ENCODE assay signal across 16 cellular contexts in genomic region chr10:46297406-46298204, GRCh38. TPM values are rescaled to one million over a fixed set of nuclear protein-coding genes. Genes with fewer than 3 reads are reported as not detected.
DNase-seq lines count a peak whose midpoint lies in the region; ATAC-seq lines count a peak whose summit lies in the region.
"Had no signal": no experiment of that assay in that cellular context is flagged by ENCODE, and none has a peak within 500 bp of the region (broad histone marks: within the 10 kb centered on the region; RNA-seq: fewer than 3 reads in every experiment).

No MANE protein-coding gene starts in this region.

- peak overlapping the region; percentile 81 for H3K27ac Mint-ChIP-seq in T-helper 17 cell
- no peak overlapping the region for H3K27ac Mint-ChIP-seq in activated naive CD8-positive, alpha-beta T cell treated with anti-CD3 and anti-CD28 coated beads, Interleukin-2, amount 50 U/mL, for 24 hours
- H3K27ac Mint-ChIP-seq in stimulated activated naive CD8-positive, alpha-beta T cell treated with anti-CD3 and anti-CD28 coated beads, Interleukin-15, Interleukin-2, amounts not matched to agents 100 ng/mL and 50 ng/mL, for 24 hours = peak overlapping the region; percentile 6
- H3K27ac Mint-ChIP-seq: dendritic cell treated with granulocyte-macrophage colony-stimulating factor and Interleukin-4, amounts not matched to agents 40 ng/mL and 50 ng/mL, for 4 days; natural killer cell treated with Interleukin-12 subunit alpha and Interleukin-12 subunit beta and Interleukin-15 and Interleukin-18, amount 100 ng/mL, for 72 hours had no signal

- peaks cover 9% of the 10 kb centered on the region for H3K36me3 Mint-ChIP-seq in T-helper 17 cell (ENCODE audit: low read depth)
- H3K36me3 Mint-ChIP-seq in activated naive CD8-positive, alpha-beta T cell treated with anti-CD3 and anti-CD28 coated beads, Interleukin-2, amount 50 U/mL, for 24 hours (ENCODE audit: low read depth) = no peaks in the 10 kb centered on the region
- H3K36me3 Mint-ChIP-seq in stimulated activated naive CD8-positive, alpha-beta T cell treated with anti-CD3 and anti-CD28 coated beads, Interleukin-15, Interleukin-2, amounts not matched to agents 100 ng/mL and 50 ng/mL, for 24 hours (ENCODE audit: low read depth) = no peaks in the 10 kb centered on the region
- H3K36me3 Mint-ChIP-seq: natural killer cell treated with Interleukin-12 subunit alpha and Interleukin-12 subunit beta and Interleukin-15 and Interleukin-18, amount 100 ng/mL, for 72 hours had no signal

- peaks cover 20% of the 10 kb centered on the region for H3K4me1 ChIP-seq in effector memory CD4-positive, alpha-beta T cell (ENCODE audit: control insufficient read depth, insufficient read depth, low read length, poor library complexity, severe bottlenecking)

- H3K27me3 Mint-ChIP-seq in T-helper 17 cell = peaks cover 8% of the 10 kb centered on the region
- no peaks in the 10 kb centered on the region for H3K27me3 Mint-ChIP-seq in activated naive CD8-positive, alpha-beta T cell treated with anti-CD3 and anti-CD28 coated beads, Interleukin-2, amount 50 U/mL, for 24 hours
- H3K27me3 Mint-ChIP-seq in stimulated activated naive CD8-positive, alpha-beta T cell treated with anti-CD3 and anti-CD28 coated beads, Interleukin-15, Interleukin-2, amounts not matched to agents 100 ng/mL and 50 ng/mL, for 24 hours = no peaks in the 10 kb centered on the region

- H3K4me3 Mint-ChIP-seq in T-helper 17 cell = no peak overlapping the region
- H3K4me3 Mint-ChIP-seq in activated naive CD8-positive, alpha-beta T cell treated with anti-CD3 and anti-CD28 coated beads, Interleukin-2, amount 50 U/mL, for 24 hours = no peak overlapping the region
- no peak overlapping the region for H3K4me3 Mint-ChIP-seq in stimulated activated naive CD8-positive, alpha-beta T cell treated with anti-CD3 and anti-CD28 coated beads, Interleukin-15, Interleukin-2, amounts not matched to agents 100 ng/mL and 50 ng/mL, for 24 hours
- H3K4me3 Mint-ChIP-seq: dendritic cell treated with granulocyte-macrophage colony-stimulating factor and Interleukin-4, amounts not matched to agents 40 ng/mL and 50 ng/mL, for 4 days; natural killer cell treated with Interleukin-12 subunit alpha and Interleukin-12 subunit beta and Interleukin-15 and Interleukin-18, amount 100 ng/mL, for 72 hours had no signal

- ATAC-seq in T-helper 17 cell (no peak), HG02981 (IDR thresholded peaks at IDR 0.05; ENCODE audit: unreplicated experiment) (no peak)
- ATAC-seq in activated naive CD8-positive, alpha-beta T cell treated with anti-CD3 and anti-CD28 coated beads, Interleukin-2, amount 50 U/mL, for 24 hours = peak; percentile 63
- ATAC-seq: left lung had no signal

- H3K4me1 Mint-ChIP-seq in T-helper 17 cell = peaks cover 23% of the 10 kb centered on the region
- peaks cover 27% of the 10 kb centered on the region for H3K4me1 Mint-ChIP-seq in activated naive CD8-positive, alpha-beta T cell treated with anti-CD3 and anti-CD28 coated beads, Interleukin-2, amount 50 U/mL, for 24 hours
- peaks cover 25% of the 10 kb centered on the region for H3K4me1 Mint-ChIP-seq in stimulated activated naive CD8-positive, alpha-beta T cell treated with anti-CD3 and anti-CD28 coated beads, Interleukin-15, Interleukin-2, amounts not matched to agents 100 ng/mL and 50 ng/mL, for 24 hours (ENCODE audit: low read depth)

- DNase-seq in activated naive CD4-positive, alpha-beta T cell treated with Interleukin-2 at 50 U/mL for 16 hours = peak; percentile 24
- no peak for DNase-seq in activated naive CD4-positive, alpha-beta T cell (lab: John Stamatoyannopoulos, UW)
- DNase-seq in T-helper 17 cell (no peak), activated gamma-delta T cell treated with Interleukin-2 at 50 U/mL for 16 hours (no peak)
- peak; percentile 31 for DNase-seq in activated naive CD8-positive, alpha-beta T cell treated with anti-CD3 and anti-CD28 coated beads, Interleukin-2, amount 50 U/mL, for 24 hours
- no peak for DNase-seq in effector memory CD4-positive, alpha-beta T cell
- DNase-seq: ACHN, hippocampal formation, NCI-H1105 treated with DMSO at 0.1 percent for 48 hours had no signal

- H3K9me3 Mint-ChIP-seq in activated naive CD8-positive, alpha-beta T cell treated with anti-CD3 and anti-CD28 coated beads, Interleukin-2, amount 50 U/mL, for 24 hours = no peaks in the 10 kb centered on the region
- H3K9me3 Mint-ChIP-seq in stimulated activated naive CD8-positive, alpha-beta T cell treated with anti-CD3 and anti-CD28 coated beads, Interleukin-15, Interleukin-2, amounts not matched to agents 100 ng/mL and 50 ng/mL, for 24 hours = no peaks in the 10 kb centered on the region
- H3K9me3 Mint-ChIP-seq: dendritic cell treated with granulocyte-macrophage colony-stimulating factor and Interleukin-4, amounts not matched to agents 40 ng/mL and 50 ng/mL, for 4 days; natural killer cell treated with Interleukin-12 subunit alpha and Interleukin-12 subunit beta and Interleukin-15 and Interleukin-18, amount 100 ng/mL, for 72 hours had no signal

- no peak overlapping the region for H3K4me3 ChIP-seq in effector memory CD4-positive, alpha-beta T cell (ENCODE audit: insufficient read depth, low read depth, low read length, poor library complexity, severe bottlenecking)
- H3K4me3 ChIP-seq: left lung had no signal

- no peaks in the 10 kb centered on the region for H3K27me3 ChIP-seq in effector memory CD4-positive, alpha-beta T cell (replicated peaks; ENCODE audit: control insufficient read depth, insufficient read depth, low read length, poor library complexity, severe bottlenecking)
- H3K27me3 ChIP-seq: left lung had no signal

- no peaks in the 10 kb centered on the region for H3K36me3 ChIP-seq in effector memory CD4-positive, alpha-beta T cell (ENCODE audit: control insufficient read depth, insufficient read depth, low read length)
- H3K36me3 ChIP-seq: left lung had no signal

- no peak overlapping the region for H3K27ac ChIP-seq in effector memory CD4-positive, alpha-beta T cell (ENCODE audit: insufficient read depth, low read length, poor library complexity, severe bottlenecking)
- H3K27ac ChIP-seq: left lung had no signal

- H3K9me3 ChIP-seq in T-helper 17 cell (ENCODE audit: control insufficient read depth, low read length, poor library complexity, severe bottlenecking) = no peaks in the 10 kb centered on the region
- no peaks in the 10 kb centered on the region for H3K9me3 ChIP-seq in effector memory CD4-positive, alpha-beta T cell (ENCODE audit: control insufficient read depth, low read length)
- H3K9me3 ChIP-seq: left lung had no signal

RNA-seq across cellular contexts. Expression of gene ANTXRL, which starts 10.8 kb away (rescaled TPM):
- total RNA-seq in T-helper 17 cell = not detected
- total RNA-seq: fibroblast of lung; left lung; natural killer cell treated with Interleukin-12 subunit alpha and Interleukin-12 subunit beta and Interleukin-15 and Interleukin-18, amount 100 ng/mL, for 72 hours; renal cortical epithelial cell had no signal

Comparison
In these comparisons a context has a peak if more than half of its experiments do, and no peak if none do; other contexts are left out.
1. DNase-seq: peak in activated naive CD4-positive, alpha-beta T cell treated with Interleukin-2 at 50 U/mL for 16 hours (single experiment) and activated naive CD8-positive, alpha-beta T cell treated with anti-CD3 and anti-CD28 coated beads, Interleukin-2, amount 50 U/mL, for 24 hours (single experiment); none in activated naive CD4-positive, alpha-beta T cell (0 of 4), T-helper 17 cell (0 of 3), effector memory CD4-positive, alpha-beta T cell (0 of 3) and activated gamma-delta T cell treated with Interleukin-2 at 50 U/mL for 16 hours (single experiment).